11 cellular contexts compared by ENCODE assay signal in genomic region chr6:35599761-35600658, GRCh38.
DNase-seq lines count a peak whose midpoint lies in the region; ATAC-seq, FAIRE-seq and TF ChIP-seq lines count a peak whose summit lies in the region.
"Had no signal": no experiment of that assay in that cellular context is flagged by ENCODE, and none has a peak within 500 bp of the region (broad histone marks: within the 10 kb centered on the region; RNA-seq: fewer than 3 reads in every experiment).

No MANE protein-coding gene starts in this region.

- H2AFZ ChIP-seq in endothelial cell of umbilical vein (ENCODE audit: low read depth, low read length) = no peak overlapping the region

- H3K79me2 ChIP-seq in endothelial cell of umbilical vein (ENCODE audit: control insufficient read depth, insufficient read depth, low read length) = peaks cover 24% of the 10 kb centered on the region

- CTCF ChIA-PET in CD4-positive, alpha-beta T cell (lab: Charles Lee) = interaction anchor here (0.8 to 4.5 kb wide), 8 partner anchors 8 to 136 kb away, joined by 3 to 28 read pairs (median 8); partner anchors contain the start of gene ARMC12
- CTCF ChIA-PET in endothelial cell of umbilical vein (lab: Charles Lee) = interaction anchor here (0.6 to 4.2 kb wide), 6 partner anchors 9 to 137 kb away, joined by 3 to 29 read pairs (median 14); partner anchors contain the start of gene ARMC12
- CTCF ChIA-PET in HEK293T (lab: Yijun Ruan, JAX) = no interaction called here

- no peaks in the 10 kb centered on the region for H3K27me3 Mint-ChIP-seq in CD4-positive, alpha-beta T cell

- no peaks in the 10 kb centered on the region for H3K27me3 ChIP-seq in CD4-positive, alpha-beta T cell (ENCODE audit: control insufficient read depth, insufficient read depth, low read length)
- no peaks in the 10 kb centered on the region for H3K27me3 ChIP-seq in endothelial cell of umbilical vein (ENCODE audit: control insufficient read depth in 2 of 2, insufficient read depth in 2 of 2, low read length in 2 of 2)

- H3K4me1 ChIP-seq in endothelial cell of umbilical vein (ENCODE audit: control insufficient read depth, extremely low read depth, insufficient read depth, low read length) = peaks cover 72% of the 10 kb centered on the region

- TF ChIP-seq POLR2A in endothelial cell of umbilical vein (IDR thresholded peaks at IDR 0.05; ENCODE audit: low read depth, low read length) = no peak

- no peaks in the 10 kb centered on the region for H3K9me1 ChIP-seq in endothelial cell of umbilical vein (replicated peaks; ENCODE audit: control insufficient read depth, extremely low read depth, insufficient read depth, low read length)

- H3K36me3 ChIP-seq in SK-N-MC (ENCODE audit: insufficient read depth, low read length) = no peaks in the 10 kb centered on the region
- no peaks in the 10 kb centered on the region for H3K36me3 ChIP-seq in endothelial cell of umbilical vein (ENCODE audit: control insufficient read depth in 2 of 2, extremely low read depth in 1 of 2, insufficient read depth in 2 of 2, low read length in 2 of 2)

- H4K20me1 ChIP-seq in endothelial cell of umbilical vein (replicated peaks; ENCODE audit: control insufficient read depth, extremely low read depth, insufficient read depth, low read length) = no peaks in the 10 kb centered on the region

- peaks cover 88% of the 10 kb centered on the region for H3K4me1 Mint-ChIP-seq in CD4-positive, alpha-beta T cell (ENCODE audit: low read depth)

- peak in 2 of 10 experiments; percentile 20 to 23 for DNase-seq in CD4-positive, alpha-beta T cell
- DNase-seq in SK-N-MC (ENCODE audit: low read depth, low spot score) (no peak), endothelial cell of umbilical vein (ENCODE audit: low read depth, low spot score) (peak; percentile 25), renal cortical epithelial cell (ENCODE audit: low read depth) (peak; percentile 44), HEK293T (ENCODE audit: extremely low spot score) (no peak), NCI-H226 (no peak), mesenteric fat pad (ENCODE audit: low spot score) (no peak)
- DNase-seq: DND-41, NCI-H146, T-helper 9 cell had no signal

- H3K9me3 Mint-ChIP-seq in CD4-positive, alpha-beta T cell = no peaks in the 10 kb centered on the region

- H3K4me3 ChIP-seq in SK-N-MC (peak overlapping the region; percentile 73), endothelial cell of umbilical vein (replicated peaks in 1 of 3; ENCODE audit: insufficient read depth in 1 of 3, low read depth in 1 of 3, low read length in 3 of 3) (peak overlapping the region in 1 of 3 experiments; percentile 21)

- no peaks in the 10 kb centered on the region for H3K9me3 ChIP-seq in CD4-positive, alpha-beta T cell (ENCODE audit: control insufficient read depth, low read length)
- no peaks in the 10 kb centered on the region for H3K9me3 ChIP-seq in SK-N-MC (ENCODE audit: low read depth, low read length)
- no peaks in the 10 kb centered on the region for H3K9me3 ChIP-seq in endothelial cell of umbilical vein (replicated peaks; ENCODE audit: control insufficient read depth, insufficient read depth, low read length)

- H3K9ac ChIP-seq in SK-N-MC (ENCODE audit: insufficient read length) (no peak overlapping the region), endothelial cell of umbilical vein (replicated peaks; ENCODE audit: extremely low read depth, insufficient read depth, low read length) (peak overlapping the region; percentile 73)

- H3K27ac Mint-ChIP-seq in CD4-positive, alpha-beta T cell = peak overlapping the region; percentile 85

- no peak for FAIRE-seq in endothelial cell of umbilical vein (lab: Jason Lieb, UNC)

- dilution Hi-C loops in endothelial cell of umbilical vein (cut with MboI; ENCODE audit: extremely low pct_ligation_motif_present, low sequenced_read_pairs) = no loop called here

- ATAC-seq in CD4-positive, alpha-beta T cell (ENCODE audit: poor library complexity) = peak; percentile 4
- ATAC-seq in GM18907 (IDR thresholded peaks at IDR 0.05; ENCODE audit: unreplicated experiment) = no peak

- POLR2A ChIA-PET in CD4-positive, alpha-beta T cell (lab: Charles Lee) = interaction anchor here (0.7 to 6.8 kb wide), 13 partner anchors 12 to 527 kb away, joined by 3 to 181 read pairs (median 6); partner anchors contain the start of genes ARMC12 and RPL10A
- POLR2A ChIA-PET in endothelial cell of umbilical vein (lab: Charles Lee) = interaction anchor here (1.0 kb wide), 1 partner anchor 127 kb away, joined by 4 read pairs; no protein-coding TSS in a partner anchor
- POLR2A ChIA-PET in HEK293T (lab: Yijun Ruan, JAX) = no interaction called here

- BruUV-seq in endothelial cell of umbilical vein (replicated peaks; lab: Mats Ljungman, UMichigan) = no TSS peak

- H3K36me3 Mint-ChIP-seq in CD4-positive, alpha-beta T cell (ENCODE audit: low read depth) = peaks cover 55% of the 10 kb centered on the region

- no peak for TF ChIP-seq CTCF in CD4-positive, alpha-beta T cell (IDR thresholded peaks at IDR 0.05)
- no peak for TF ChIP-seq CTCF in endothelial cell of umbilical vein (IDR thresholded peaks at IDR 0.05; ENCODE audit: extremely low read depth in 1 of 2, insufficient read depth in 1 of 2, low read depth in 1 of 2, low read length in 2 of 2)

- H3K4me2 ChIP-seq in endothelial cell of umbilical vein (ENCODE audit: insufficient read depth, low read length) = peak overlapping the region; percentile 93

- H3K27ac ChIP-seq in CD4-positive, alpha-beta T cell (ENCODE audit: low read depth, low read length) = peak overlapping the region; percentile 82
- peak overlapping the region; percentile 78; the same call in 1 of the 2 replicates for H3K27ac ChIP-seq in SK-N-MC
- peak overlapping the region; percentile 96 for H3K27ac ChIP-seq in endothelial cell of umbilical vein (ENCODE audit: insufficient read depth, low read depth, low read length)

- intact Hi-C loops in CD4-positive, alpha-beta T cell (cut with DNase I, micrococcal nuclease) = loop anchor here in 1 of 2 experiments (2.0 to 5.0 kb wide), 3 partner anchors 15 to 132 kb away; partner anchors contain the start of gene FKBP5
- intact Hi-C loops in endothelial cell of umbilical vein (cut with micrococcal nuclease) = no loop called here

- H3K4me3 Mint-ChIP-seq in CD4-positive, alpha-beta T cell = peak overlapping the region; percentile 82

TF ChIP-seq in endothelial cell of umbilical vein, 7 proteins besides CTCF, POLR2A, EP300 and RAD21:
- TF ChIP-seq FOS (IDR thresholded peaks at IDR 0.05; ENCODE audit: borderline replicate concordance, insufficient read depth, low read length) = no peak
- no peak for TF ChIP-seq JUN (IDR thresholded peaks at IDR 0.05; ENCODE audit: borderline replicate concordance, insufficient read depth, insufficient read length, low read depth)
- TF ChIP-seq POLR2AphosphoS5 (IDR thresholded peaks at IDR 0.05; ENCODE audit: insufficient read depth, low read depth, low read length) = no peak
- TF ChIP-seq MAX (IDR thresholded peaks at IDR 0.05; ENCODE audit: insufficient read depth, insufficient read length) = no peak
- no peak for TF ChIP-seq GATA2 (IDR thresholded peaks at IDR 0.05; ENCODE audit: insufficient read depth, insufficient read length, low read depth, low read length)
- TF ChIP-seq EZH2 (IDR thresholded peaks at IDR 0.05; ENCODE audit: borderline replicate concordance, low read depth, low read length, severe bottlenecking) = no peak

TF ChIP-seq in HEK293T, 16 proteins besides CTCF, POLR2A, EP300 and RAD21:
- TF ChIP-seq CTBP1 (IDR thresholded peaks at IDR 0.05; ENCODE audit: borderline replicate concordance) = no peak
- TF ChIP-seq SP1 (IDR thresholded peaks at IDR 0.05) = no peak
- no peak for TF ChIP-seq ZNF384 (IDR thresholded peaks at IDR 0.05)
TF ChIP-seq in HEK293T: peak in this region for 0.

Comparison
In these comparisons a context has a peak if more than half of its experiments do, and no peak if none do; other contexts are left out.
1. DNase-seq: peak in endothelial cell of umbilical vein (single experiment) and renal cortical epithelial cell (single experiment); none in SK-N-MC (single experiment), HEK293T (single experiment), NCI-H226 (single experiment) and mesenteric fat pad (single experiment).
2. Peak in every context shown above with its lines, with median percentiles within 50 percentile points of each other: H3K27ac ChIP-seq.